In the genomic region with DNA sequence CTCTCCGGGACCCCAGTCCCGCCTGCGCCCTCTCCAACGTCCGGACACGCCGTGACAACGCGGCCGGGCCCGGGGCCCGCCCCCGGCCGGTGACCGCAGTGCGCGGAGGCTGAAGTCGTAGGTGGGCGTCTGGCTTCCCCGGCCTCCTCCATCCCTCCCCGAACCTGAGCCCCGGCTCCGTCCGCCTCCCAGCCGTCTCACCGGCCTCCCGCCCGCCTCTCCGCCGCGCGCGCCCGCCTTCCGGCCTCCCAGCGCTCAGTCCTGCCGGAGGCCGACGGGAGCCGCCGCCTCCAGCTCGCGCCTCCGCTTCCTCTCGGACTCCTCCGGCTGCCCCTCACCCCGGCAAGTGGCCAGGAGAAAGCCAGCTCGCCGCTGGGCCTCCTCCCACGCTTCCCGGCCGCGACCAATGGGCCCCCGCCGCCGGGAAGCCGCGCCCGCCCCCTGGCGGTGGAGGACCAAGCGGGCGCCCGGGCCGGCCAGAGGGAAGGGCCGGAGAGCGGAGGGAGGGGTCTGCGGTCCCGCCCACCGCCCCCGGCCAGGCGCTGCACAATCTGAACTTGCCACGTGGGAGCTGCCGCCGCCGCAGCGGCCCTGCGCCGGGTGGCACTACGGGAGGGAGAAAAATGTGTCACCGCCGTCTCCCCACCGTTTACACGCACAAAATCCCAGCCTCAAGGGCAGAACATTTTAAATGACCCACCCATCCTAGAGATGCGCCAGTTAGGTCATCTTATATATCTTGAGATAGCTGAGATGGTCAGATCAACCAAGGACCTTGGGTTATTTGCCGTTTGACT, we compare ENCODE assay signal across 8 cellular contexts. TPM values are rescaled to one million over a fixed set of nuclear protein-coding genes. Genes with fewer than 3 reads are reported as not detected.
DNase-seq lines count a peak whose midpoint lies in the region; ATAC-seq and TF ChIP-seq lines count a peak whose summit lies in the region.

A gene with protein sequence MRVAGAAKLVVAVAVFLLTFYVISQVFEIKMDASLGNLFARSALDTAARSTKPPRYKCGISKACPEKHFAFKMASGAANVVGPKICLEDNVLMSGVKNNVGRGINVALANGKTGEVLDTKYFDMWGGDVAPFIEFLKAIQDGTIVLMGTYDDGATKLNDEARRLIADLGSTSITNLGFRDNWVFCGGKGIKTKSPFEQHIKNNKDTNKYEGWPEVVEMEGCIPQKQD (minus strand): TSS at position 348 of the 797 bp plus-strand sequence. CDS start 13,339 bp downstream, outside the sequence.

- H3K36me3 Mint-ChIP-seq in naive thymus-derived CD4-positive, alpha-beta T cell, result peaks cover 0 to 14% (median 10%) of the 10 kb centered on the region in 5 donors
- peaks cover 18 to 26% of the 10 kb centered on the region in 2 donors for H3K36me3 Mint-ChIP-seq in stimulated activated naive B cell treated with anti-CD40 and anti-IgM and Interleukin-4, amounts not matched to agents 10 μg/mL and 1 μg/mL and 100 μg/mL, for 72 hours

- intact Hi-C loops in Panc1 (cut with micrococcal nuclease; ENCODE audit: unreplicated experiment), result loop anchor here (5.0 kb wide), 1 partner anchor 131 kb away; no protein-coding TSS in a partner anchor
- intact Hi-C loops in naive thymus-derived CD4-positive, alpha-beta T cell (cut with micrococcal nuclease), result loop anchor here (1.0 to 10.0 kb wide), 11 partner anchors 11 to 445 kb away; a partner anchor contains a TSS

- peak; percentile 70 for DNase-seq in DMS79 treated with DMSO at 0.1 percent for 48 hours (lab: John Stamatoyannopoulos, UW)
- peak; percentile 93 for DNase-seq in KBM-7
- DNase-seq in Panc1 (ENCODE audit: low read depth, low spot score), result peak; percentile 67
- peak; percentile 68 for DNase-seq in activated T-helper 1 cell treated with Interleukin-2 at 50 U/mL for 16 hours (ENCODE audit: low read depth)
- peak; percentile 91 for DNase-seq in fibroblast of gingiva (ENCODE audit: low read depth)
- DNase-seq in naive thymus-derived CD4-positive, alpha-beta T cell, result peak; percentile 51 to 98 (median 65)
- DNase-seq in stimulated activated naive B cell treated with anti-CD40 and anti-IgM and Interleukin-4, amounts not matched to agents 10 μg/mL and 1 μg/mL and 100 μg/mL, for 72 hours, result peak; percentile 94

- H3K4me1 Mint-ChIP-seq in naive thymus-derived CD4-positive, alpha-beta T cell, result peaks cover 14 to 44% (median 34%) of the 10 kb centered on the region in 7 donors
- H3K4me1 Mint-ChIP-seq in stimulated activated naive B cell treated with anti-CD40 and anti-IgM and Interleukin-4, amounts not matched to agents 10 μg/mL and 1 μg/mL and 100 μg/mL, for 72 hours, result peaks cover 13 to 28% of the 10 kb centered on the region in 2 donors

- H3K27me3 ChIP-seq in Panc1 (ENCODE audit: control insufficient read depth, insufficient read depth, low read length), result no peaks in the 10 kb centered on the region
- H3K27me3 ChIP-seq in naive thymus-derived CD4-positive, alpha-beta T cell (ENCODE audit: control insufficient read depth in 2 of 2, insufficient read depth in 2 of 2, low read length in 2 of 2), result no peaks in the 10 kb centered on the region

- no peaks in the 10 kb centered on the region for H3K9me3 ChIP-seq in Panc1 (ENCODE audit: control insufficient read depth, insufficient read depth, low read depth, low read length)
- H3K9me3 ChIP-seq in naive thymus-derived CD4-positive, alpha-beta T cell (ENCODE audit: control insufficient read depth in 2 of 3, low read length in 3 of 3), result no peaks in the 10 kb centered on the region

- peak within 1 kb of the TSS; percentile 97 for H3K27ac ChIP-seq in Panc1 (ENCODE audit: low read length)
- peak within 1 kb of the TSS; percentile 78 for H3K27ac ChIP-seq in naive thymus-derived CD4-positive, alpha-beta T cell (ENCODE audit: low read depth, low read length)

- peaks cover 18% of the 10 kb centered on the region for H3K4me1 ChIP-seq in Panc1 (ENCODE audit: control insufficient read depth, insufficient read depth, low read length)
- H3K4me1 ChIP-seq in naive thymus-derived CD4-positive, alpha-beta T cell (ENCODE audit: control insufficient read depth in 2 of 2, insufficient read depth in 2 of 2, low read length in 2 of 2), result peaks cover 0 to 3% of the 10 kb centered on the region in 2 donors

- peaks cover 0 to 3% (median 0%) of the 10 kb centered on the region in 11 donors for H3K9me3 Mint-ChIP-seq in naive thymus-derived CD4-positive, alpha-beta T cell
- H3K9me3 Mint-ChIP-seq in stimulated activated naive B cell treated with anti-CD40 and anti-IgM and Interleukin-4, amounts not matched to agents 10 μg/mL and 1 μg/mL and 100 μg/mL, for 72 hours, result peaks cover 0 to 6% of the 10 kb centered on the region in 2 donors

- H3K27me3 Mint-ChIP-seq in naive thymus-derived CD4-positive, alpha-beta T cell, result no peaks in the 10 kb centered on the region
- no peaks in the 10 kb centered on the region for H3K27me3 Mint-ChIP-seq in stimulated activated naive B cell treated with anti-CD40 and anti-IgM and Interleukin-4, amounts not matched to agents 10 μg/mL and 1 μg/mL and 100 μg/mL, for 72 hours

- peak; percentile 74 for ATAC-seq in GM21717 (IDR thresholded peaks at IDR 0.05; ENCODE audit: unreplicated experiment)
- ATAC-seq in Panc1, result peak; percentile 97
- ATAC-seq in naive thymus-derived CD4-positive, alpha-beta T cell, result peak; percentile 95
- ATAC-seq in stimulated activated naive B cell treated with anti-CD40 and anti-IgM and Interleukin-4, amounts not matched to agents 10 μg/mL and 1 μg/mL and 100 μg/mL, for 72 hours (replicated peaks), result peak; percentile 89 to 92

- H3K36me3 ChIP-seq in Panc1 (ENCODE audit: control insufficient read depth, insufficient read depth, low read length), result peaks cover 4% of the 10 kb centered on the region
- H3K36me3 ChIP-seq in naive thymus-derived CD4-positive, alpha-beta T cell (ENCODE audit: control insufficient read depth in 2 of 3, insufficient read depth in 3 of 3, low read length in 3 of 3), result no peaks in the 10 kb centered on the region

- H3K4me3 ChIP-seq in Panc1 (ENCODE audit: low read depth in 2 of 2, low read length in 2 of 2), result peak within 1 kb of the TSS; percentile 83 to 97
- H3K4me3 ChIP-seq in naive thymus-derived CD4-positive, alpha-beta T cell (ENCODE audit: low read length), result peak within 1 kb of the TSS; percentile 72

- no TSS peak for BruUV-seq in Panc1 (replicated peaks; lab: Mats Ljungman, UMichigan)

- peak within 1 kb of the TSS; percentile 36 to 92 (median 84) for H3K27ac Mint-ChIP-seq in naive thymus-derived CD4-positive, alpha-beta T cell
- peak within 1 kb of the TSS; percentile 94 for H3K27ac Mint-ChIP-seq in stimulated activated naive B cell treated with anti-CD40 and anti-IgM and Interleukin-4, amounts not matched to agents 10 μg/mL and 1 μg/mL and 100 μg/mL, for 72 hours

- POLR2A ChIA-PET in Panc1 (lab: Charles Lee), result interaction anchor here (0.7 kb wide), 1 partner anchor 211 kb away, joined by 3 read pairs; no protein-coding TSS in a partner anchor
- POLR2A ChIA-PET in naive thymus-derived CD4-positive, alpha-beta T cell (lab: Charles Lee), result interaction anchor here (0.6 to 2.3 kb wide), 6 partner anchors 9 to 42 kb away, joined by 3 to 11 read pairs (median 4); no protein-coding TSS in a partner anchor

- in situ Hi-C loops in KBM-7 (cut with MboI; ENCODE audit: low pct_unique_long_range_greater_than_20kb, low sequenced_read_pairs), result no loop called here
- in situ Hi-C loops in Panc1 (cut with HindIII; ENCODE audit: low pct_unique_long_range_greater_than_20kb, low sequenced_read_pairs), result no loop called here

- peak within 1 kb of the TSS; percentile 82 to 93 (median 88) for H3K4me3 Mint-ChIP-seq in naive thymus-derived CD4-positive, alpha-beta T cell
- peak within 1 kb of the TSS; percentile 91 to 93 for H3K4me3 Mint-ChIP-seq in stimulated activated naive B cell treated with anti-CD40 and anti-IgM and Interleukin-4, amounts not matched to agents 10 μg/mL and 1 μg/mL and 100 μg/mL, for 72 hours

- CTCF ChIA-PET in Panc1 (lab: Charles Lee), result interaction anchor here (0.6 to 0.9 kb wide), 7 partner anchors 9 to 598 kb away, joined by 3 to 6 read pairs (median 3); no protein-coding TSS in a partner anchor
- CTCF ChIA-PET in naive thymus-derived CD4-positive, alpha-beta T cell (lab: Charles Lee), result interaction anchor here (0.7 to 4.7 kb wide), 10 partner anchors 10 to 147 kb away, joined by 3 to 32 read pairs (median 4); no protein-coding TSS in a partner anchor

- peak; percentile 98 for TF ChIP-seq CTCF in Panc1 (IDR thresholded peaks at IDR 0.05)

RNA-seq across cellular contexts. Expression of the gene that starts here (rescaled TPM):
- 55.4 TPM for total RNA-seq in Panc1 (2021; ENCODE audit: unreplicated experiment)
- 56.3 TPM for polyA plus RNA-seq in Panc1 (2012; ENCODE audit: insufficient read length)
- 10 to 100 TPM; 11.1 to 28.4 (median 21.0) TPM for total RNA-seq in naive thymus-derived CD4-positive, alpha-beta T cell
- polyA plus RNA-seq in naive thymus-derived CD4-positive, alpha-beta T cell, result 10 to 100 TPM in 1 of 2 donors, 1 to 10 TPM in 1; 9.6 to 10.3 TPM

Comparison
In these comparisons a context has a peak if more than half of its experiments do, and no peak if none do; other contexts are left out.
1. Peak in every context shown above with its lines: DNase-seq, ATAC-seq, H3K4me3 ChIP-seq and H3K27ac ChIP-seq.